In genomic region chr12:89316705-89317139, GRCh38 we compare ENCODE assay signal across 16 cellular contexts. TPM values are rescaled to one million over a fixed set of nuclear protein-coding genes. Genes with fewer than 3 reads are reported as not detected.
DNase-seq lines count a peak whose midpoint lies in the region; ATAC-seq, FAIRE-seq and TF ChIP-seq lines count a peak whose summit lies in the region.
"Had no signal": no experiment of that assay in that cellular context is flagged by ENCODE, and none has a peak within 500 bp of the region (broad histone marks: within the 10 kb centered on the region; RNA-seq: fewer than 3 reads in every experiment).

No MANE protein-coding gene starts in this region.

- H3K4me3 ChIP-seq in H7 (ENCODE audit: insufficient read depth, low read depth, low read length) (no peak overlapping the region), trophoblast cell (ENCODE audit: low read depth, low read length) (no peak overlapping the region), SJCRH30 (no peak overlapping the region), PC-3 (ENCODE audit: low read length) (no peak overlapping the region)
- H3K4me3 ChIP-seq: GM12878, prostate gland, suprapubic skin had no signal

- no peak overlapping the region for H2AFZ ChIP-seq in trophoblast cell (ENCODE audit: insufficient read depth, low read length, poor library complexity)
- H2AFZ ChIP-seq in PC-3 (ENCODE audit: low read length) = no peak overlapping the region

- DNase-seq in H7 (peak; percentile 24), NCI-H524 treated with DMSO at 0.1 percent for 48 hours (lab: John Stamatoyannopoulos, UW) (peak; percentile 23), iPS-NIHi7 (ENCODE audit: extremely low spot score) (peak; percentile 17), trophoblast cell (no peak), SJCRH30 (no peak), PC-3 (no peak), GM19239 (ENCODE audit: insufficient read length, low spot score) (no peak)
- DNase-seq: activated B cell treated with CpG ODN at 0.5 μM for 24 hours; activated CD8-positive, alpha-beta memory T cell treated with anti-CD3 and anti-CD28 coated beads, Interleukin-2, amount 10 ng/mL, durations not matched to agents 7 days and 5 days; activated naive CD4-positive, alpha-beta T cell; effector memory CD8-positive, alpha-beta T cell; NCI-H2107 had no signal

- H3K4me1 ChIP-seq in trophoblast cell (ENCODE audit: control insufficient read depth in 1 of 2, insufficient read depth in 2 of 2, low read length in 2 of 2) (peaks cover 2 to 3% of the 10 kb centered on the region in 2 experiments), SJCRH30 (no peaks in the 10 kb centered on the region; the same call in 1 of the 2 replicates), PC-3 (ENCODE audit: insufficient read depth, low read length) (no peaks in the 10 kb centered on the region)
- H3K4me1 ChIP-seq: prostate gland had no signal

- CTCF ChIA-PET in PC-3 (lab: Charles Lee) = no interaction called here

- H4K8ac ChIP-seq in trophoblast cell (ENCODE audit: low read depth, low read length) = no peak overlapping the region

- no peak overlapping the region for H3K23ac ChIP-seq in trophoblast cell (ENCODE audit: low read length)

- H3K79me2 ChIP-seq in trophoblast cell (ENCODE audit: control insufficient read depth, insufficient read depth, low read length, poor library complexity) = no peaks in the 10 kb centered on the region
- H3K79me2 ChIP-seq in PC-3 (ENCODE audit: low read length) = no peaks in the 10 kb centered on the region

- H3K4me2 ChIP-seq in trophoblast cell (ENCODE audit: low read length) = no peak overlapping the region
- no peak overlapping the region for H3K4me2 ChIP-seq in PC-3 (ENCODE audit: low read length)

- FAIRE-seq in GM19239 (lab: Jason Lieb, UNC) = no peak
- FAIRE-seq: GM12878 had no signal

- TF ChIP-seq CTCF in PC-3 (conservative IDR thresholded peaks at IDR 0.05; ENCODE audit: low read depth, low read length) = no peak

- H4K91ac ChIP-seq in trophoblast cell (ENCODE audit: low read depth, low read length) = no peak overlapping the region

- H4K12ac ChIP-seq in trophoblast cell (ENCODE audit: low read depth, low read length) = no peak overlapping the region

- no peaks in the 10 kb centered on the region for H3F3A ChIP-seq in PC-3 (ENCODE audit: low read length, unreplicated experiment)

- WGBS in trophoblast cell (ENCODE audit: extremely low coverage, insufficient coverage, insufficient read length) = no CpG with 5 or more reads among the region's 4 CpGs

- no peak overlapping the region for H2BK5ac ChIP-seq in trophoblast cell (ENCODE audit: low read depth, low read length, poor library complexity)

- no peak for ATAC-seq in PC-3
- ATAC-seq: activated CD8-positive, alpha-beta memory T cell treated with anti-CD3 and anti-CD28 coated beads, Interleukin-2, amount 10 ng/mL, durations not matched to agents 7 days and 5 days; effector memory CD8-positive, alpha-beta T cell; GM12878 had no signal

- no peak overlapping the region for H2BK12ac ChIP-seq in trophoblast cell (ENCODE audit: low read length)

- H3K14ac ChIP-seq in trophoblast cell (ENCODE audit: low read length) = no peak overlapping the region

- H3K27me3 ChIP-seq in H7 (ENCODE audit: control insufficient read depth, insufficient read depth, low read length) (no peaks in the 10 kb centered on the region), trophoblast cell (ENCODE audit: insufficient read depth, low read length) (no peaks in the 10 kb centered on the region), SJCRH30 (no peaks in the 10 kb centered on the region), PC-3 (ENCODE audit: low read length) (no peaks in the 10 kb centered on the region)
- H3K27me3 ChIP-seq: suprapubic skin had no signal

- no peaks in the 10 kb centered on the region for H3K9me2 ChIP-seq in PC-3 (replicated peaks; ENCODE audit: low read length)

- no peaks in the 10 kb centered on the region for H3K36me3 ChIP-seq in H7 (replicated peaks; ENCODE audit: control insufficient read depth, insufficient read depth, low read length)
- H3K36me3 ChIP-seq in trophoblast cell (ENCODE audit: control insufficient read depth in 1 of 2, insufficient read depth in 2 of 2, low read length in 2 of 2) = no peaks in the 10 kb centered on the region
- no peaks in the 10 kb centered on the region for H3K36me3 ChIP-seq in SJCRH30
- H3K36me3 ChIP-seq in PC-3 (ENCODE audit: low read depth, low read length) = no peaks in the 10 kb centered on the region
- H3K36me3 ChIP-seq: prostate gland, suprapubic skin had no signal

- H4K20me1 ChIP-seq in PC-3 (ENCODE audit: low read length) = no peaks in the 10 kb centered on the region

- H3K9me3 ChIP-seq in trophoblast cell (ENCODE audit: insufficient read depth, low read depth, low read length) (no peaks in the 10 kb centered on the region), SJCRH30 (replicated peaks) (no peaks in the 10 kb centered on the region; the same call in 1 of the 2 replicates), PC-3 (ENCODE audit: low read length) (no peaks in the 10 kb centered on the region)
- H3K9me3 ChIP-seq: prostate gland, suprapubic skin had no signal

- intact Hi-C loops in PC-3 (cut with micrococcal nuclease) = no loop called here

- H3K79me1 ChIP-seq in trophoblast cell (ENCODE audit: low read length) = peaks cover 4% of the 10 kb centered on the region

- no peak overlapping the region for H3K18ac ChIP-seq in trophoblast cell (ENCODE audit: low read length)

- H3K4ac ChIP-seq in trophoblast cell (ENCODE audit: low read depth, low read length) = no peak overlapping the region

- H3K27ac ChIP-seq in trophoblast cell (ENCODE audit: low read depth, low read length) (peak overlapping the region; percentile 71), SJCRH30 (no peak overlapping the region), PC-3 (ENCODE audit: low read length) (no peak overlapping the region)
- H3K27ac ChIP-seq: C4-2B, prostate gland, suprapubic skin had no signal

- H3K9ac ChIP-seq in trophoblast cell (ENCODE audit: low read length) (no peak overlapping the region), PC-3 (ENCODE audit: low read length) (no peak overlapping the region)

- no peak overlapping the region for H2AK5ac ChIP-seq in trophoblast cell (ENCODE audit: low read length)

- POLR2A ChIA-PET in PC-3 (lab: Charles Lee; ENCODE audit: unreplicated experiment) = interaction anchor here (0.6 kb wide), 1 partner anchor 35 kb away, joined by 6 read pairs; no protein-coding TSS in a partner anchor

- no TSS peak for BruUV-seq in PC-3 (replicated peaks; lab: Mats Ljungman, UMichigan)

- no peak overlapping the region for H2BK120ac ChIP-seq in trophoblast cell (ENCODE audit: insufficient read depth, low read length, poor library complexity)

RNA-seq across cellular contexts. Expression of gene DUSP6, which starts 35.6 kb away (rescaled TPM):
- 106 and 112 TPM in 2 replicates for total RNA-seq in H7 (2014; rRNA removed; shearing (Covaris generic))
- polyA plus RNA-seq in trophoblast cell (2013) = 7.5 and 8.0 TPM in 2 replicates
- 97.3 and 100 TPM in 2 replicates for total RNA-seq in SJCRH30 (2014; rRNA removed; shearing (Covaris generic))
- 184 and 244 TPM in 2 replicates for total RNA-seq in PC-3 (2014; rRNA removed)

Comparison
In these comparisons a context has a peak if more than half of its experiments do, and no peak if none do; other contexts are left out.
1. DNase-seq: peak in H7 (single experiment), NCI-H524 treated with DMSO at 0.1 percent for 48 hours (single experiment) and iPS-NIHi7 (single experiment); none in trophoblast cell (0 of 2), SJCRH30 (0 of 2), PC-3 (single experiment) and GM19239 (single experiment).